In the genomic region with DNA sequence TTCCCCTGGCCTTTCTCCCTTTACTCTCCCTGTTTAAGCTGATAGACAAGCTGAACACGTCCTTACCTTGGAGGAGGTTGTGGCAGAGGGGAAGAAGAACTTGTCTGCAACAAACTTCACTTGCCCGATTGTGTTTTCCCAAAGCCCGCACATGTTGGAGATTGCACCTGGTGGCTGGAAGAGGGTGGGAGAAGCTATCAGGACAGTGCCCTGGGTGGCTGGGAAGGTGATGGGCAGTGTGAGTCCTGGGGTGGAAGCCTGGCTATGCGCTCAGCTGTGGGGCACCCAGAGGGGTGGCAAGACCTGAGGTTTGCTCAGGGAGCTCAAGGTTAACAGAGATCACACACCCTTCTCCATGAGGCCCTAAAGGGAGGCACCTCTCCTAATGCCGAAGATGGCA, we compare ENCODE assay signal across 1 cellular context.
TF ChIP-seq lines count a peak whose summit lies in the region.

No MANE protein-coding gene starts in this region.

TF ChIP-seq in A549, 52 proteins besides CTCF, POLR2A, EP300 and RAD21:
- TF ChIP-seq ELK1 (IDR thresholded peaks at IDR 0.05; ENCODE audit: low read depth, low read length) = no peak
